In the genomic region with DNA sequence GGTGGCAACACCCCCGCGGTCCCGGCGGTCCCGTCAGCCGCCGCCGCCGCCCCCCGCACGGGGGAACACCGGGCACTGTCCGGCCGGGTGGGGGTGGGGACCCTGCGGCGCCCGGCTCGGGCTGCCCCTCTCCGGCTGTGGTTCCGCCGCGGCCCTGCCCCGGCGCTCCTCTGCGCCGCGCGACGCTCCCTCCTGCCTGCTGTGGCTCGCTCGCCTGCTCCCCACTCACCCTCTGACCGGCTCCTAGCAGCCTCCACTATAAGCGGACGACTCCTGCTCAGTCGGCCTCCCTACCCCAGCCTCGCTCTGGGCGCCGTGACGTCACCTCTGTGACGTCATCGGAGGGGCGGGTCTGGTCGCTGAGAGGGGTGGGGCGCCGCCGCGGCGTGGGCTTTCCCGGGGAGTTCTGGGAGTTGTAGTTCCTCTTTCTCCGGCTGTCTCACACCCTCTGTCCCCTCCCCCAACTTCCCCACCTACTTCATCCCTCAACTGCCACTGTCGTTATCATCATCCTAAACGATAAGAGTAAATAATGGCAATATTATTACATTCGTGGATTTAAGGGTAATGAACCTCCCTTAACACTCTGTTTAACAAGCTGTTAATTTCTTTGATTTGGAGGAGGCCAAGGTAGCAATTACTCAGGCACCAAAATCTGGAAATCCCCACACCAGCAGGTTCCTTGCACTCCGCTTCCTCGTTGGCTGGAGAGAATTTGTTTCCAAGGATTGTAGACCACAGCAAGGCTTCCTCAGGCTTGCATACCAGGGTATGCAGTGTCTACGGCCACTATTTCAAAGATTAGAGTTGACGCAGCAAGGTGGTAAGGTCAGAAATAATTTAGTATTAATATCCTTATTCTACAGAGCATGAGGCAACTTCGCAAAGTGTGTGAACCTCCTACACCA, we compare ENCODE assay signal across 8 cellular contexts. TPM values are rescaled to one million over a fixed set of nuclear protein-coding genes. Genes with fewer than 3 reads are reported as not detected.
DNase-seq lines count a peak whose midpoint lies in the region; ATAC-seq, FAIRE-seq and TF ChIP-seq lines count a peak whose summit lies in the region.

UBE2H (minus strand) TSS at position 308 of the 908 bp plus-strand sequence. CDS start 405 bp downstream, outside the sequence.

- peak; percentile 72 for ATAC-seq in HG02885 (IDR thresholded peaks at IDR 0.05; ENCODE audit: poor library complexity, unreplicated experiment)
- peak; percentile 94 for ATAC-seq in aorta (ENCODE audit: low FRiP score)

- peaks cover 4% of the 10 kb centered on the region for H3K36me3 Mint-ChIP-seq in astrocyte (ENCODE audit: low read depth, unreplicated experiment)

- peak within 1 kb of the TSS; percentile 97 for H3K4me3 Mint-ChIP-seq in astrocyte (ENCODE audit: unreplicated experiment)

- H3K27me3 Mint-ChIP-seq in astrocyte (ENCODE audit: low read depth, unreplicated experiment) = no peaks in the 10 kb centered on the region

- H3K9ac ChIP-seq in astrocyte (ENCODE audit: low read length) = peak within 1 kb of the TSS; percentile 99

- no peaks in the 10 kb centered on the region for H3K36me3 ChIP-seq in astrocyte (ENCODE audit: insufficient read depth, low read length)
- H3K36me3 ChIP-seq in aorta (ENCODE audit: control insufficient read depth in 1 of 2, insufficient read depth in 2 of 2, low read length in 1 of 2) = no peaks in the 10 kb centered on the region

- H3K4me1 ChIP-seq in astrocyte (ENCODE audit: insufficient read depth, low read length) = peaks cover 24% of the 10 kb centered on the region
- no peaks in the 10 kb centered on the region for H3K4me1 ChIP-seq in aorta (ENCODE audit: control insufficient read depth in 1 of 2, insufficient read depth in 2 of 2, low read length in 2 of 2)

- intact Hi-C loops in aorta (cut with DNase I) = loop anchor here (2.0 to 5.0 kb wide), 3 partner anchors 58 to 128 kb away; no protein-coding TSS in a partner anchor

- H3K27ac ChIP-seq in astrocyte (ENCODE audit: low read depth, low read length) (peak within 1 kb of the TSS; percentile 92), aorta (ENCODE audit: low read depth in 1 of 2, low read length in 2 of 2) (peak within 1 kb of the TSS; percentile 78)

- H3K4me2 ChIP-seq in astrocyte (ENCODE audit: low read length) = peak within 1 kb of the TSS; percentile 96

- H3K79me2 ChIP-seq in astrocyte (ENCODE audit: insufficient read depth, low read length) = peaks cover 49% of the 10 kb centered on the region

- H3K27me3 ChIP-seq in astrocyte (ENCODE audit: insufficient read depth, low read length) (no peaks in the 10 kb centered on the region), aorta (ENCODE audit: control insufficient read depth in 1 of 2, insufficient read depth in 2 of 2, low read length in 1 of 2) (no peaks in the 10 kb centered on the region)

- H2AFZ ChIP-seq in astrocyte (ENCODE audit: low read depth, low read length) = peak within 1 kb of the TSS; percentile 14

- DNase-seq in GM13977 (ENCODE audit: low spot score) (peak; percentile 96), NCI-H2029 (lab: John Stamatoyannopoulos, UW) (peak; percentile 81), T-helper 9 cell (peak; percentile 94), astrocyte (ENCODE audit: low read depth) (peak; percentile 72), hepatic stellate cell (ENCODE audit: low spot score) (peak; percentile 96), renal cortical epithelial cell (ENCODE audit: low read depth) (peak; percentile 63), aorta (peak; percentile 92 to 97)

- TF ChIP-seq CTCF in GM13977 (IDR thresholded peaks at IDR 0.05; ENCODE audit: extremely low read depth, insufficient read depth, missing control alignments) = no peak
- TF ChIP-seq CTCF in astrocyte (IDR thresholded peaks at IDR 0.05; ENCODE audit: insufficient read depth, low read depth, low read length) = no peak

- H3K4me1 Mint-ChIP-seq in astrocyte (ENCODE audit: low read depth, unreplicated experiment) = peaks cover 3% of the 10 kb centered on the region

- H3K9me3 ChIP-seq in astrocyte (ENCODE audit: insufficient read depth, low read depth, low read length) (no peaks in the 10 kb centered on the region), aorta (ENCODE audit: control insufficient read depth, low read length) (no peaks in the 10 kb centered on the region)

- peak within 1 kb of the TSS; percentile 99 for H3K27ac Mint-ChIP-seq in astrocyte (ENCODE audit: unreplicated experiment)

- no peaks in the 10 kb centered on the region for H3K9me3 Mint-ChIP-seq in astrocyte (ENCODE audit: unreplicated experiment)

- H3K4me3 ChIP-seq in astrocyte (ENCODE audit: insufficient read depth, low read depth, low read length) (peak within 1 kb of the TSS; percentile 95), aorta (ENCODE audit: low read length in 2 of 2) (peak within 1 kb of the TSS; percentile 94 to 100)

- in situ Hi-C loops in GM13977 (cut with MboI; ENCODE audit: low pct_unique_long_range_greater_than_20kb, low sequenced_read_pairs, unreplicated experiment) = no loop called here

- WGBS in aorta, 2 donors = 6 to 8% methylated on average over 36 to 58 of the region's 58 CpGs

- FAIRE-seq in astrocyte (lab: Jason Lieb, UNC) = no peak

- peaks cover 33% of the 10 kb centered on the region for H4K20me1 ChIP-seq in astrocyte (ENCODE audit: insufficient read depth, low read length)

RNA-seq across cellular contexts. Expression of gene UBE2H, which starts in this region (rescaled TPM):
- total RNA-seq in astrocyte (171 and 194 TPM in 2 replicates), renal cortical epithelial cell (126 and 201 TPM in 2 replicates), aorta (100 to 1,000 TPM; 141 to 173 TPM)
- 10 to 100 TPM; 52.3 to 57.9 TPM for polyA plus RNA-seq in aorta

Comparison
In these comparisons a context has a peak if more than half of its experiments do, and no peak if none do; other contexts are left out.
1. Peak in every context shown above with its lines: DNase-seq, ATAC-seq, H3K4me3 ChIP-seq and H3K27ac ChIP-seq.